ENCODE assay signal across 9 cellular contexts in genomic region chr19:449916-450315, GRCh38. TPM values are rescaled to one million over a fixed set of nuclear protein-coding genes. Genes with fewer than 3 reads are reported as not detected.
"Had no signal": no experiment of that assay in that cellular context is flagged by ENCODE, and none has a peak within 500 bp of the region (broad histone marks: within the 10 kb centered on the region; RNA-seq: fewer than 3 reads in every experiment).

No MANE protein-coding gene starts in this region.

- H3K4me2 ChIP-seq: GM23338 had no signal

- H3K27ac ChIP-seq: HL-60 had no signal

- H2AFZ ChIP-seq: GM23338 had no signal

- H3K36me3 ChIP-seq: HAP-1 had no signal

- ATAC-seq: GM23338, HCT116, HepG2 had no signal

- DNase-seq: HFFc6, KBM-7 had no signal

- H3K4me1 ChIP-seq: HAP-1 had no signal

- H3K9me3 ChIP-seq: HAP-1 had no signal

- H3K4me3 ChIP-seq: GM23338, HAP-1 had no signal

RNA-seq across cellular contexts. Expression of gene SHC2, which starts 10.9 kb away (rescaled TPM):
- total RNA-seq: HFFc6 had no signal
- polyA plus RNA-seq: IgD-negative memory B cell had no signal

RNA-seq across cellular contexts. Expression of gene C2CD4C, which starts 41.0 kb away (rescaled TPM):
- total RNA-seq: HepG2, HFFc6 had no signal
- polyA plus RNA-seq: HepG2, IgD-negative memory B cell had no signal

RNA-seq across cellular contexts. Expression of gene MADCAM1, which starts 46.4 kb away (rescaled TPM):
- total RNA-seq: HT1080 had no signal
